In the genomic region with DNA sequence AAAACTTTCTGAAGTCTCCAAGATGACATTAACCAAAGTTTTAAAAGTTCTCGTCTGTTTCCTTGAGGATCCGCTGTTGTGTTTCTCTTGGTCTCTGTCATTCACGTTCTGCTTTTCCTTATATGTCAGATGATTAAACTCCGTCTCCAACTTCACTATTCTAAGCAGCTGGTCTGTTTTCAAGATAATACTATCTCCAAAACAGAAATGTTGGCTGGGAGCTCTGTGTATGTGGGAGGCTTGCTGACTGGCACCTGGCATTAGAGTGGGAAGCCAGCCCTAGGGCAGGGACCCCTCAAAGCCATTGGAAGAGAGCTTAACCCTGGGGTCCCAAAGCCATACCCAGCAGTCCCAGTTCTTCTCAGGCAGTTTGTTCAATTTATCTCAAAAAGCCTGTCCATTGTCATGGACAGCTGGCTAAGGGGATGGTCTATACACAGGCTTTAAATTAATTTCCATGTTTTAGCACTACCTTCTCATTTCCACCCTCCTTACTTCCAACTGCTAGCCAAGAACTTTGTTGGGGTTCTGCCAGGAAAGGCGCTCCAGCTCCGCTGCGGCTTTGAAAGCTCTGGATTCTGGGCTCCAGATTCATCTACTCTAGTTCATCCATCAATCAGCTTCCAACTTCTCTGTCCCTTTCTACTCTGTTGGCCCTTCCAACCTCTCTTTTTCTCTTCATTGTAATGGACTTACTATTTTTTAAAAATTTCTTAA, we compare ENCODE assay signal across 14 cellular contexts. TPM values are rescaled to one million over a fixed set of nuclear protein-coding genes. Genes with fewer than 3 reads are reported as not detected.
DNase-seq lines count a peak whose midpoint lies in the region; ATAC-seq and TF ChIP-seq lines count a peak whose summit lies in the region.
"Had no signal": no experiment of that assay in that cellular context is flagged by ENCODE, and none has a peak within 500 bp of the region (broad histone marks: within the 10 kb centered on the region; RNA-seq: fewer than 3 reads in every experiment).

No MANE protein-coding gene starts in this region.

- H3K14ac ChIP-seq in trophoblast cell (ENCODE audit: low read length), result no peak overlapping the region

- H3K9me3 ChIP-seq in hepatocyte (ENCODE audit: low read depth) (no peaks in the 10 kb centered on the region), trophoblast cell (ENCODE audit: insufficient read depth, low read depth, low read length) (no peaks in the 10 kb centered on the region)
- H3K9me3 ChIP-seq: A549, MG63 had no signal

- H2AK5ac ChIP-seq in trophoblast cell (ENCODE audit: low read length), result no peak overlapping the region

- no peak overlapping the region for H3K9ac ChIP-seq in trophoblast cell (ENCODE audit: low read length)

- H3K79me1 ChIP-seq in trophoblast cell (ENCODE audit: low read length), result no peaks in the 10 kb centered on the region

- no peak overlapping the region for H3K27ac ChIP-seq in hepatocyte
- H3K27ac ChIP-seq in trophoblast cell (ENCODE audit: low read depth, low read length), result no peak overlapping the region
- H3K27ac ChIP-seq: A549 had no signal

- H3K27me3 Mint-ChIP-seq in activated CD4-positive, alpha-beta T cell treated with anti-CD3 and anti-CD28 coated beads, Interleukin-2, amount 10 ng/mL, durations not matched to agents 24 days and 14 days, result no peaks in the 10 kb centered on the region
- no peaks in the 10 kb centered on the region for H3K27me3 Mint-ChIP-seq in brain
- H3K27me3 Mint-ChIP-seq in stimulated activated naive B cell treated with anti-CD40 and anti-IgM and Interleukin-4, amounts not matched to agents 10 μg/mL and 1 μg/mL and 100 μg/mL, for 72 hours, result no peaks in the 10 kb centered on the region
- H3K27me3 Mint-ChIP-seq: type B pancreatic cell had no signal

- 80% methylated on average over 7 of the region's 7 CpGs for WGBS in hepatocyte (ENCODE audit: low lambda C conversion rate, missing lambda C conversion rate)
- WGBS in trophoblast cell (ENCODE audit: extremely low coverage, insufficient coverage, insufficient read length), result no CpG with 5 or more reads among the region's 7 CpGs

- peaks cover 7% of the 10 kb centered on the region for H3K4me1 ChIP-seq in hepatocyte (ENCODE audit: insufficient read depth)
- H3K4me1 ChIP-seq in trophoblast cell (ENCODE audit: control insufficient read depth in 1 of 2, insufficient read depth in 2 of 2, low read length in 2 of 2), result peaks cover 0 to 2% of the 10 kb centered on the region in 2 experiments

- H4K20me1 ChIP-seq in hepatocyte (ENCODE audit: insufficient read depth, poor library complexity, severe bottlenecking), result peaks cover 36% of the 10 kb centered on the region

- no peak overlapping the region for H2BK5ac ChIP-seq in trophoblast cell (ENCODE audit: low read depth, low read length, poor library complexity)

- no peak overlapping the region for H3K18ac ChIP-seq in trophoblast cell (ENCODE audit: low read length)

- H3K36me3 Mint-ChIP-seq in activated CD4-positive, alpha-beta T cell treated with anti-CD3 and anti-CD28 coated beads, Interleukin-2, amount 10 ng/mL, durations not matched to agents 24 days and 14 days (ENCODE audit: low read depth), result peaks cover 39% of the 10 kb centered on the region
- peaks cover 34% of the 10 kb centered on the region for H3K36me3 Mint-ChIP-seq in brain
- peaks cover 19 to 21% of the 10 kb centered on the region in 2 donors for H3K36me3 Mint-ChIP-seq in stimulated activated naive B cell treated with anti-CD40 and anti-IgM and Interleukin-4, amounts not matched to agents 10 μg/mL and 1 μg/mL and 100 μg/mL, for 72 hours

- intact Hi-C loops in activated CD4-positive, alpha-beta T cell treated with anti-CD3 and anti-CD28 coated beads, Interleukin-2, amount 10 ng/mL, durations not matched to agents 24 days and 14 days (cut with micrococcal nuclease), result no loop called here

- no peak overlapping the region for H4K8ac ChIP-seq in trophoblast cell (ENCODE audit: low read depth, low read length)

- peaks cover 82% of the 10 kb centered on the region for H3K79me2 ChIP-seq in hepatocyte
- no peaks in the 10 kb centered on the region for H3K79me2 ChIP-seq in trophoblast cell (ENCODE audit: control insufficient read depth, insufficient read depth, low read length, poor library complexity)

- no peak overlapping the region for H3K4me3 ChIP-seq in hepatocyte
- H3K4me3 ChIP-seq in trophoblast cell (ENCODE audit: low read depth, low read length), result no peak overlapping the region
- H3K4me3 ChIP-seq: A549, MG63 had no signal

- peaks cover 15% of the 10 kb centered on the region for H3K4me1 Mint-ChIP-seq in activated CD4-positive, alpha-beta T cell treated with anti-CD3 and anti-CD28 coated beads, Interleukin-2, amount 10 ng/mL, durations not matched to agents 24 days and 14 days
- H3K4me1 Mint-ChIP-seq in brain, result peaks cover 25% of the 10 kb centered on the region
- peaks cover 10 to 28% of the 10 kb centered on the region in 2 donors for H3K4me1 Mint-ChIP-seq in stimulated activated naive B cell treated with anti-CD40 and anti-IgM and Interleukin-4, amounts not matched to agents 10 μg/mL and 1 μg/mL and 100 μg/mL, for 72 hours

- H4K12ac ChIP-seq in trophoblast cell (ENCODE audit: low read depth, low read length), result no peak overlapping the region

- H3K4ac ChIP-seq in trophoblast cell (ENCODE audit: low read depth, low read length), result no peak overlapping the region

- H3K4me3 Mint-ChIP-seq in activated CD4-positive, alpha-beta T cell treated with anti-CD3 and anti-CD28 coated beads, Interleukin-2, amount 10 ng/mL, durations not matched to agents 24 days and 14 days, result no peak overlapping the region
- peak overlapping the region in 1 of 5 experiments; percentile 63 for H3K4me3 Mint-ChIP-seq in brain
- H3K4me3 Mint-ChIP-seq in stimulated activated naive B cell treated with anti-CD40 and anti-IgM and Interleukin-4, amounts not matched to agents 10 μg/mL and 1 μg/mL and 100 μg/mL, for 72 hours, result no peak overlapping the region
- H3K4me3 Mint-ChIP-seq: type B pancreatic cell had no signal

- ATAC-seq in stimulated activated naive B cell treated with anti-CD40 and anti-IgM and Interleukin-4, amounts not matched to agents 10 μg/mL and 1 μg/mL and 100 μg/mL, for 72 hours (replicated peaks), result no peak
- ATAC-seq: A549 had no signal

- H3K27ac Mint-ChIP-seq in activated CD4-positive, alpha-beta T cell treated with anti-CD3 and anti-CD28 coated beads, Interleukin-2, amount 10 ng/mL, durations not matched to agents 24 days and 14 days, result peak overlapping the region; percentile 39
- peak overlapping the region in 4 of 5 experiments; percentile 57 to 88 (median 68) for H3K27ac Mint-ChIP-seq in brain
- H3K27ac Mint-ChIP-seq in stimulated activated naive B cell treated with anti-CD40 and anti-IgM and Interleukin-4, amounts not matched to agents 10 μg/mL and 1 μg/mL and 100 μg/mL, for 72 hours, result peak overlapping the region; percentile 28
- H3K27ac Mint-ChIP-seq: activated T-helper 2 cell treated with anti-CD3 and anti-CD28 coated beads, Interferon-gamma antibody, Interleukin-2, Interleukin-4, amounts not matched to agents 10 μg/mL and 5 μg/mL and 100 μg/mL, durations not matched to agents 14 hours and 24 hours and 36 hours; type B pancreatic cell had no signal

- no peak overlapping the region for H3K23ac ChIP-seq in trophoblast cell (ENCODE audit: low read length)

- H3K4me2 ChIP-seq in hepatocyte (peak overlapping the region; percentile 45), trophoblast cell (ENCODE audit: low read length) (no peak overlapping the region)
- H3K4me2 ChIP-seq: A549 had no signal

- H2AFZ ChIP-seq in hepatocyte (no peak overlapping the region), trophoblast cell (ENCODE audit: insufficient read depth, low read length, poor library complexity) (no peak overlapping the region)

- H3K36me3 ChIP-seq in hepatocyte (replicated peaks; ENCODE audit: insufficient read depth, low read depth) (no peaks in the 10 kb centered on the region), trophoblast cell (ENCODE audit: control insufficient read depth in 1 of 2, insufficient read depth in 2 of 2, low read length in 2 of 2) (peaks cover 9 to 12% of the 10 kb centered on the region in 2 experiments)

- no peak for TF ChIP-seq CTCF in brain (conservative IDR thresholded peaks at IDR 0.05)
- TF ChIP-seq CTCF in hepatocyte (IDR thresholded peaks at IDR 0.05; ENCODE audit: poor library complexity), result no peak

- no peak for DNase-seq in activated CD4-positive, alpha-beta T cell treated with anti-CD3 and anti-CD28 coated beads, Interleukin-2, amount 10 ng/mL, durations not matched to agents 24 days and 14 days
- no peak for DNase-seq in activated CD4-positive, alpha-beta T cell treated with anti-CD3 and anti-CD28 coated beads for 4 hours
- peak; percentile 10 for DNase-seq in hepatocyte (ENCODE audit: low spot score)
- no peak for DNase-seq in stimulated activated naive B cell treated with anti-CD40 and anti-IgM and Interleukin-4, amounts not matched to agents 10 μg/mL and 1 μg/mL and 100 μg/mL, for 72 hours
- no peak for DNase-seq in islet precursor cell
- no peak for DNase-seq in effector CD4-positive, alpha-beta T cell
- DNase-seq in trophoblast cell, result no peak
- DNase-seq: mesendoderm, MG63, NCI-H1694 treated with DMSO at 0.1 percent for 48 hours had no signal

- H3K9me3 Mint-ChIP-seq in activated CD4-positive, alpha-beta T cell treated with anti-CD3 and anti-CD28 coated beads, Interleukin-2, amount 10 ng/mL, durations not matched to agents 24 days and 14 days, result no peaks in the 10 kb centered on the region
- no peaks in the 10 kb centered on the region for H3K9me3 Mint-ChIP-seq in brain
- no peaks in the 10 kb centered on the region for H3K9me3 Mint-ChIP-seq in stimulated activated naive B cell treated with anti-CD40 and anti-IgM and Interleukin-4, amounts not matched to agents 10 μg/mL and 1 μg/mL and 100 μg/mL, for 72 hours
- H3K9me3 Mint-ChIP-seq: activated T-helper 2 cell treated with anti-CD3 and anti-CD28 coated beads, Interferon-gamma antibody, Interleukin-2, Interleukin-4, amounts not matched to agents 10 μg/mL and 5 μg/mL and 100 μg/mL, durations not matched to agents 14 hours and 24 hours and 36 hours; type B pancreatic cell had no signal

- no peaks in the 10 kb centered on the region for H3K27me3 ChIP-seq in hepatocyte
- H3K27me3 ChIP-seq in trophoblast cell (ENCODE audit: insufficient read depth, low read length), result no peaks in the 10 kb centered on the region
- H3K27me3 ChIP-seq: MG63 had no signal

- no peak overlapping the region for H2BK120ac ChIP-seq in trophoblast cell (ENCODE audit: insufficient read depth, low read length, poor library complexity)

- no peak overlapping the region for H2BK12ac ChIP-seq in trophoblast cell (ENCODE audit: low read length)

- H3K9me2 ChIP-seq in hepatocyte (replicated peaks; ENCODE audit: insufficient read depth), result no peaks in the 10 kb centered on the region

- no peak overlapping the region for H4K91ac ChIP-seq in trophoblast cell (ENCODE audit: low read depth, low read length)

RNA-seq across cellular contexts. Expression of a gene that starts 9.2 kb away (rescaled TPM):
- 61.7 and 62.7 TPM in 2 replicates for total RNA-seq in activated CD4-positive, alpha-beta T cell treated with anti-CD3 and anti-CD28 coated beads, Interleukin-2, amount 10 ng/mL, durations not matched to agents 24 days and 14 days
- polyA plus RNA-seq in brain (ENCODE audit: insufficient read depth, low read depth, low replicate concordance) (29.5 TPM), hepatocyte (42.2 and 43.8 TPM in 2 replicates)
- total RNA-seq in hepatocyte, result 91.0 and 93.0 TPM in 2 replicates
- 24.5 and 25.2 TPM in 2 replicates for polyA plus RNA-seq in trophoblast cell (2013)

RNA-seq across cellular contexts. Expression of a gene that starts 46.4 kb away (rescaled TPM):
- 23.6 and 30.8 TPM in 2 replicates for total RNA-seq in activated CD4-positive, alpha-beta T cell treated with anti-CD3 and anti-CD28 coated beads, Interleukin-2, amount 10 ng/mL, durations not matched to agents 24 days and 14 days
- 18.9 TPM for polyA plus RNA-seq in brain (ENCODE audit: insufficient read depth, low read depth, low replicate concordance)
- 7.5 and 12.2 TPM in 2 replicates for total RNA-seq in hepatocyte
- 29.1 and 31.4 TPM in 2 replicates for polyA plus RNA-seq in hepatocyte
- polyA plus RNA-seq in trophoblast cell (2013), result 8.7 and 9.5 TPM in 2 replicates

RNA-seq across cellular contexts. Expression of a gene that starts 49.6 kb away (rescaled TPM):
- total RNA-seq in activated CD4-positive, alpha-beta T cell treated with anti-CD3 and anti-CD28 coated beads, Interleukin-2, amount 10 ng/mL, durations not matched to agents 24 days and 14 days, result 3.6 and 4.0 TPM in 2 replicates
- polyA plus RNA-seq in brain (ENCODE audit: insufficient read depth, low read depth, low replicate concordance) (2.7 TPM), hepatocyte (0.35 TPM in 1 of 2 replicates, not detected in the other)
- total RNA-seq in hepatocyte, result 0.20 and 0.52 TPM in 2 replicates
- polyA plus RNA-seq in trophoblast cell (2013), result 0.07 and 0.11 TPM in 2 replicates
